In genomic region chr17:45703806-45704205, GRCh38 we compare ENCODE assay signal across 25 cellular contexts.
"Had no signal": no experiment of that assay in that cellular context is flagged by ENCODE, and none has a peak within 500 bp of the region (broad histone marks: within the 10 kb centered on the region; RNA-seq: fewer than 3 reads in every experiment).

No MANE protein-coding gene starts in this region.

- FAIRE-seq: colon, kidney, small intestine had no signal

- H3K9me3 ChIP-seq: esophagus muscularis mucosa, gastroesophageal sphincter, heart left ventricle, mucosa of descending colon, neutrophil, right lobe of liver, testis, tibial artery had no signal

- H3K4me1 ChIP-seq: esophagus muscularis mucosa, foreskin keratinocyte, gastroesophageal sphincter, heart left ventricle, parathyroid adenoma, right lobe of liver, testis, tibial artery had no signal

- H3K9ac ChIP-seq: parathyroid adenoma had no signal

- ATAC-seq: foreskin keratinocyte; gastroesophageal sphincter; heart left ventricle; left lobe of liver; mucosa of descending colon; natural killer cell treated with Interleukin-12 subunit alpha and Interleukin-12 subunit beta and Interleukin-15 and Interleukin-18, amount 100 ng/mL, for 72 hours; right lobe of liver; stimulated activated naive B cell treated with anti-CD40 and anti-IgM and Interleukin-4, amounts not matched to agents 10 μg/mL and 1 μg/mL and 100 μg/mL, for 72 hours; stimulated activated naive CD8-positive, alpha-beta T cell treated with anti-CD3 and anti-CD28 coated beads, Interleukin-15, amount 100 ng/mL, for 72 hours had no signal

- H2AFZ ChIP-seq: hepatocyte, parathyroid adenoma had no signal

- H3K27me3 ChIP-seq: right lobe of liver, testis had no signal

- H3K4me3 ChIP-seq: esophagus muscularis mucosa, gastroesophageal sphincter, heart left ventricle, hepatocyte, lung, mucosa of descending colon, right lobe of liver, testis, tibial artery had no signal

- H3K36me3 ChIP-seq: esophagus muscularis mucosa, gastroesophageal sphincter, heart left ventricle, neutrophil, right lobe of liver, tibial artery had no signal

- H3K79me2 ChIP-seq: hepatocyte, parathyroid adenoma had no signal

- DNase-seq: effector CD8-positive, alpha-beta T cell; endodermal cell; foreskin keratinocyte; heart left ventricle; kidney; mesenchymal stem cell; mucosa of descending colon; naive B cell; right lobe of liver; small intestine; stimulated activated CD4-positive, alpha-beta T cell treated with anti-CD3 and anti-CD28 coated beads, Interleukin-15, amount 100 ng/mL, for 24 hours; stimulated activated CD4-positive, alpha-beta T cell treated with anti-CD3 and anti-CD28 coated beads, Interleukin-2, amount 100 ng/mL, for 48 hours; stimulated activated naive B cell treated with anti-CD40 and anti-IgM and Interleukin-4, amounts not matched to agents 10 μg/mL and 1 μg/mL and 100 μg/mL, for 72 hours; stimulated activated naive CD8-positive, alpha-beta T cell treated with anti-CD3 and anti-CD28 coated beads, Interleukin-15, amount 100 ng/mL, for 72 hours; testis; tibial artery had no signal

- H3K4me2 ChIP-seq: hepatocyte had no signal

- H3K27ac ChIP-seq: esophagus muscularis mucosa, foreskin keratinocyte, gastroesophageal sphincter, heart left ventricle, hepatocyte, neutrophil, parathyroid adenoma, right lobe of liver, testis, tibial artery had no signal
